Comparison of ENCODE assay signal across 8 cellular contexts in genomic region chrX:38800981-38801845, GRCh38. TPM values are rescaled to one million over a fixed set of nuclear protein-coding genes. Genes with fewer than 3 reads are reported as not detected.
DNase-seq lines count a peak whose midpoint lies in the region; ATAC-seq and TF ChIP-seq lines count a peak whose summit lies in the region.

Gene MID1IP1 (plus strand): TSS chrX:38801459. CDS start chrX:38804947, 3,488 bp downstream.

- no peaks in the 10 kb centered on the region for H3K36me3 ChIP-seq in right lobe of liver

- 22% methylated on average over 31 of the region's 32 CpGs for whole genome bisulfite sequencing in right lobe of liver (ENCODE audit: insufficient coverage, low coverage, low lambda C conversion rate, missing lambda C conversion rate)

- ATAC-seq in GM18498 (IDR thresholded peaks at IDR 0.05; ENCODE audit: unreplicated experiment) (peak; percentile 61), HG03159 (IDR thresholded peaks at IDR 0.05; ENCODE audit: unreplicated experiment) (peak; percentile 55), right lobe of liver (peak; percentile 50 to 67 (median 61)), HG02970 (IDR thresholded peaks at IDR 0.05; ENCODE audit: low FRiP score, unreplicated experiment) (no peak)

- DNase-seq in NCI-H526 treated with DMSO at 0.1 percent for 48 hours (lab: John Stamatoyannopoulos, UW) = peak; percentile 91
- DNase-seq in activated CD8-positive, alpha-beta memory T cell treated with anti-CD3 and anti-CD28 coated beads for 48 hours (ENCODE audit: low read depth in 2 of 3, low spot score in 2 of 3) = peak in 2 of 3 experiments; percentile 16 to 25
- peak; percentile 67 for DNase-seq in effector CD8-positive, alpha-beta T cell (lab: John Stamatoyannopoulos, UW)
- DNase-seq in right lobe of liver = peak; percentile 89 to 94 (median 93)
- peak; percentile 44 to 59 for DNase-seq in stimulated activated CD4-positive, alpha-beta T cell treated with anti-CD3 and anti-CD28 coated beads, Interleukin-2, amount 100 ng/mL, for 48 hours

- peak within 1 kb of the TSS; percentile 65 to 83 (median 82) for H3K27ac ChIP-seq in right lobe of liver

- no peaks in the 10 kb centered on the region for H3K27me3 ChIP-seq in right lobe of liver

- peak; percentile 79 for TF ChIP-seq POLR2A in right lobe of liver (IDR thresholded peaks at IDR 0.05)

- intact Hi-C loops in right lobe of liver (cut with DNase I) = no loop called here

- H3K4me1 ChIP-seq in right lobe of liver = no peaks in the 10 kb centered on the region

- no peak for TF ChIP-seq CTCF in right lobe of liver (IDR thresholded peaks at IDR 0.05)

- peak within 1 kb of the TSS; percentile 30 to 69 (median 60) for H3K4me3 ChIP-seq in right lobe of liver

- H3K9me3 ChIP-seq in right lobe of liver = no peaks in the 10 kb centered on the region

RNA-seq across cellular contexts. Expression of gene MID1IP1, which starts in this region (rescaled TPM):
- 10 to 100 TPM; 18.4 to 59.8 (median 41.2) TPM for total RNA-seq in right lobe of liver

Comparison
In these comparisons a context has a peak if more than half of its experiments do, and no peak if none do; other contexts are left out.
1. DNase-seq: peak in every context shown above with its lines; median percentile 93 in right lobe of liver; 91 in NCI-H526 treated with DMSO at 0.1 percent for 48 hours; 67 in effector CD8-positive, alpha-beta T cell; 52 in stimulated activated CD4-positive, alpha-beta T cell treated with anti-CD3 and anti-CD28 coated beads, Interleukin-2, amount 100 ng/mL, for 48 hours; 20 in activated CD8-positive, alpha-beta memory T cell treated with anti-CD3 and anti-CD28 coated beads for 48 hours.